Comparison of ENCODE assay signal across 22 cellular contexts in genomic region chr12:130086777-130087176, GRCh38.
DNase-seq lines count a peak whose midpoint lies in the region; ATAC-seq and TF ChIP-seq lines count a peak whose summit lies in the region.
"Had no signal": no experiment of that assay in that cellular context is flagged by ENCODE, and none has a peak within 500 bp of the region (broad histone marks: within the 10 kb centered on the region; RNA-seq: fewer than 3 reads in every experiment).

No MANE protein-coding gene starts in this region.

- H3K4me3 Mint-ChIP-seq in stimulated activated naive CD8-positive, alpha-beta T cell treated with anti-CD3 and anti-CD28 coated beads, Interleukin-15, Interleukin-2, amounts not matched to agents 100 ng/mL and 50 ng/mL, for 24 hours = peak overlapping the region; percentile 27
- H3K4me3 Mint-ChIP-seq in T-helper 17 cell = peak overlapping the region; percentile 34

- no peaks in the 10 kb centered on the region for H3K36me3 Mint-ChIP-seq in stimulated activated naive CD8-positive, alpha-beta T cell treated with anti-CD3 and anti-CD28 coated beads, Interleukin-15, Interleukin-2, amounts not matched to agents 100 ng/mL and 50 ng/mL, for 24 hours (ENCODE audit: low read depth)
- H3K36me3 Mint-ChIP-seq in T-helper 17 cell (ENCODE audit: low read depth) = no peaks in the 10 kb centered on the region

- TF ChIP-seq CTCF in lower lobe of right lung (IDR thresholded peaks at IDR 0.05) (no peak), ascending aorta (IDR thresholded peaks at IDR 0.05) (no peak), uterus (IDR thresholded peaks at IDR 0.05) (no peak)

- H3K36me3 ChIP-seq in lower lobe of right lung (no peaks in the 10 kb centered on the region), ascending aorta (no peaks in the 10 kb centered on the region), uterus (no peaks in the 10 kb centered on the region)
- H3K36me3 ChIP-seq: prostate gland had no signal

- H3K4me3 ChIP-seq in lower lobe of right lung (no peak overlapping the region), ascending aorta (no peak overlapping the region), uterus (no peak overlapping the region)
- H3K4me3 ChIP-seq: prostate gland, SK-N-MC had no signal

- H3K4me1 ChIP-seq in lower lobe of right lung = peaks cover 13% of the 10 kb centered on the region
- no peaks in the 10 kb centered on the region for H3K4me1 ChIP-seq in ascending aorta
- H3K4me1 ChIP-seq in uterus = no peaks in the 10 kb centered on the region
- H3K4me1 ChIP-seq: prostate gland had no signal

- DNase-seq in stimulated activated naive CD8-positive, alpha-beta T cell treated with anti-CD3 and anti-CD28 coated beads, Interleukin-15, Interleukin-2, amounts not matched to agents 100 U/mL and 50 U/mL, for 24 hours = no peak
- no peak for DNase-seq in T-helper 17 cell
- no peak for DNase-seq in lower lobe of right lung
- no peak for DNase-seq in ascending aorta (ENCODE audit: low spot score in 2 of 2)
- DNase-seq in uterus = no peak
- DNase-seq in midbrain (lab: John Stamatoyannopoulos, UW) = no peak
- DNase-seq: activated effector memory CD4-positive, alpha-beta T cell treated with anti-CD3 and anti-CD28 coated beads, Interleukin-2, amount 50 U/mL, for 16 hours; Calu3; erythroblast; foreskin melanocyte; hypothalamus; kidney glomerular epithelial cell; mesenchymal stem cell; NCI-H1105 treated with DMSO at 0.1 percent for 48 hours; NCI-H2081 treated with DMSO at 0.1 percent for 48 hours; NCI-H446; T-helper 9 cell; trophoblast cell had no signal

- H3K27ac Mint-ChIP-seq in stimulated activated naive CD8-positive, alpha-beta T cell treated with anti-CD3 and anti-CD28 coated beads, Interleukin-15, Interleukin-2, amounts not matched to agents 100 ng/mL and 50 ng/mL, for 24 hours = no peak overlapping the region
- no peak overlapping the region for H3K27ac Mint-ChIP-seq in T-helper 17 cell

- H3K27ac ChIP-seq in lower lobe of right lung = peak overlapping the region; percentile 67
- H3K27ac ChIP-seq in ascending aorta = no peak overlapping the region
- H3K27ac ChIP-seq in uterus = no peak overlapping the region
- H3K27ac ChIP-seq: SK-N-MC had no signal

- H3K9me3 ChIP-seq in T-helper 17 cell (ENCODE audit: control insufficient read depth, low read length, poor library complexity, severe bottlenecking) (no peaks in the 10 kb centered on the region), lower lobe of right lung (no peaks in the 10 kb centered on the region), ascending aorta (no peaks in the 10 kb centered on the region), uterus (no peaks in the 10 kb centered on the region)
- H3K9me3 ChIP-seq: prostate gland had no signal

- TF ChIP-seq POLR2A in uterus (IDR thresholded peaks at IDR 0.05) = no peak

- no peak for ATAC-seq in stimulated activated naive CD8-positive, alpha-beta T cell treated with anti-CD3 and anti-CD28 coated beads, Interleukin-15, Interleukin-2, amounts not matched to agents 100 U/mL and 50 U/mL, for 24 hours
- ATAC-seq in T-helper 17 cell (no peak), lower lobe of right lung (no peak)
- ATAC-seq: HCT116 had no signal

- peaks cover 24% of the 10 kb centered on the region for H3K4me1 Mint-ChIP-seq in stimulated activated naive CD8-positive, alpha-beta T cell treated with anti-CD3 and anti-CD28 coated beads, Interleukin-15, Interleukin-2, amounts not matched to agents 100 ng/mL and 50 ng/mL, for 24 hours (ENCODE audit: low read depth)
- peaks cover 4% of the 10 kb centered on the region for H3K4me1 Mint-ChIP-seq in T-helper 17 cell

- H3K27me3 ChIP-seq in lower lobe of right lung (ENCODE audit: low read depth) (no peaks in the 10 kb centered on the region), ascending aorta (no peaks in the 10 kb centered on the region), uterus (no peaks in the 10 kb centered on the region)

- no peaks in the 10 kb centered on the region for H3K9me3 Mint-ChIP-seq in stimulated activated naive CD8-positive, alpha-beta T cell treated with anti-CD3 and anti-CD28 coated beads, Interleukin-15, Interleukin-2, amounts not matched to agents 100 ng/mL and 50 ng/mL, for 24 hours

- peaks cover 3% of the 10 kb centered on the region for H3K27me3 Mint-ChIP-seq in stimulated activated naive CD8-positive, alpha-beta T cell treated with anti-CD3 and anti-CD28 coated beads, Interleukin-15, Interleukin-2, amounts not matched to agents 100 ng/mL and 50 ng/mL, for 24 hours
- no peaks in the 10 kb centered on the region for H3K27me3 Mint-ChIP-seq in T-helper 17 cell

- intact Hi-C loops in lower lobe of right lung (cut with DNase I) (no loop called here), ascending aorta (cut with DNase I) (no loop called here), uterus (cut with DNase I; ENCODE audit: low total_unique reads) (no loop called here)
